In genomic region chr20:3729378-3729777, GRCh38 we compare ENCODE assay signal across 18 cellular contexts. TPM values are rescaled to one million over a fixed set of nuclear protein-coding genes. Genes with fewer than 3 reads are reported as not detected.
A peak's percentile ranks its signal among the peaks of the same experiment; 100 is the strongest.
DNase-seq lines count a peak whose midpoint lies in the region; FAIRE-seq and TF ChIP-seq lines count a peak whose summit lies in the region.
"Had no signal": no experiment of that assay in that cellular context is flagged by ENCODE, and none has a peak within 500 bp of the region (broad histone marks: within the 10 kb centered on the region; RNA-seq: fewer than 3 reads in every experiment).

No MANE protein-coding gene starts in this region.

- H3K4me3 ChIP-seq in HEK293 (ENCODE audit: low read depth, low read length) (no peak overlapping the region), kidney (ENCODE audit: low read length in 2 of 2) (no peak overlapping the region), ovary (no peak overlapping the region)

- CTCF ChIA-PET in HEK293 (lab: Yijun Ruan, JAX) = interaction anchor here (1.1 to 3.4 kb wide), 2 partner anchors 19 to 21 kb away, joined by 3 to 14 read pairs; no protein-coding TSS in a partner anchor

- TF ChIP-seq POLR2A in ovary (IDR thresholded peaks at IDR 0.05) = no peak

- no peak for TF ChIP-seq EP300 in ovary (IDR thresholded peaks at IDR 0.05)

- H3K27ac ChIP-seq in HEK293 (ENCODE audit: extremely low read depth, low read depth, low read length) = no peak overlapping the region
- H3K27ac ChIP-seq in kidney (ENCODE audit: low read depth in 2 of 2, low read length in 2 of 2) = no peak overlapping the region
- H3K27ac ChIP-seq in ovary = no peak overlapping the region
- H3K27ac ChIP-seq: C4-2B, KMS-11 had no signal

- H3K9me3 ChIP-seq in HEK293 (ENCODE audit: control insufficient read depth, insufficient read depth, low read depth, low read length) = no peaks in the 10 kb centered on the region
- no peaks in the 10 kb centered on the region for H3K9me3 ChIP-seq in kidney (ENCODE audit: control insufficient read depth in 1 of 2, low read length in 2 of 2)
- no peaks in the 10 kb centered on the region for H3K9me3 ChIP-seq in ovary

- peak; percentile 21 for DNase-seq in 8988T
- DNase-seq in kidney = peak; percentile 60
- no peak for DNase-seq in iPS-NIHi11 (ENCODE audit: low spot score)
- DNase-seq in ovary = no peak
- DNase-seq in AG20443 (ENCODE audit: low spot score) = no peak
- DNase-seq: DMS79, NCI-H1417, NCI-H187, NCI-H345, NCI-H524 treated with DMSO at 0.1 percent for 48 hours, RPMI8226, SIG-M5 had no signal

- no peak for FAIRE-seq in kidney (lab: Jason Lieb, UNC)
- FAIRE-seq: D721Med, H54 had no signal

- H3K36me3 ChIP-seq in HEK293 (ENCODE audit: control insufficient read depth in 2 of 2, insufficient read depth in 1 of 2, low read length in 2 of 2) (no peaks in the 10 kb centered on the region), kidney (ENCODE audit: control insufficient read depth in 1 of 2, insufficient read depth in 2 of 2, low read length in 2 of 2) (no peaks in the 10 kb centered on the region), ovary (no peaks in the 10 kb centered on the region)

- TF ChIP-seq CTCF in HEK293 (tag by site-specific recombination; IDR thresholded peaks at IDR 0.05) = no peak
- TF ChIP-seq CTCF in kidney (IDR thresholded peaks at IDR 0.05; ENCODE audit: borderline replicate concordance, extremely low read depth, insufficient read depth) = no peak
- no peak for TF ChIP-seq CTCF in ovary (IDR thresholded peaks at IDR 0.05)

- no peak overlapping the region for H3K9ac ChIP-seq in kidney (ENCODE audit: low read length in 2 of 2)
- H3K9ac ChIP-seq: KMS-11 had no signal

- peaks cover 10% of the 10 kb centered on the region for H3K4me1 ChIP-seq in HEK293 (ENCODE audit: control insufficient read depth, insufficient read depth, low read length)
- H3K4me1 ChIP-seq in kidney (ENCODE audit: control insufficient read depth in 1 of 2, insufficient read depth in 1 of 2, low read depth in 1 of 2, low read length in 2 of 2) = peaks cover 0 to 5% of the 10 kb centered on the region in 2 donors
- H3K4me1 ChIP-seq in ovary (ENCODE audit: insufficient read depth) = peaks cover 5% of the 10 kb centered on the region

- intact Hi-C loops in kidney (cut with DNase I) = no loop called here
- intact Hi-C loops in ovary (cut with DNase I) = no loop called here

- 90 to 94% (median 91%) methylated on average over 6 of the region's 6 CpGs for WGBS in ovary, 3 donors

- H3K27me3 ChIP-seq in ovary = no peaks in the 10 kb centered on the region

- POLR2A ChIA-PET in HEK293 (lab: Yijun Ruan, JAX) = interaction anchor here (0.6 to 0.7 kb wide), 2 partner anchors 12 to 26 kb away, joined by 3 to 4 read pairs; no protein-coding TSS in a partner anchor

TF ChIP-seq in HEK293, 187 proteins besides CTCF, POLR2A, EP300 and RAD21:
- TF ChIP-seq PRDM6 (tag by site-specific recombination; IDR thresholded peaks at IDR 0.05) (no peak), ZSCAN4 (tag by site-specific recombination; IDR thresholded peaks at IDR 0.05) (peak; percentile 97)

RNA-seq across cellular contexts. Expression of gene HSPA12B, which starts 3.1 kb away (rescaled TPM):
- total RNA-seq in kidney (18.9 TPM), ovary (10 to 100 TPM in 3 of 7 donors, 1 to 10 TPM in 4; 5.9 to 22.8 (median 7.4) TPM)
- polyA plus RNA-seq in kidney (ENCODE audit: insufficient read depth, low read depth, low replicate concordance) (8.7 TPM), ovary (10 to 100 TPM in 1 of 2 donors, 1 to 10 TPM in 1; 4.6 to 14.3 TPM)
- total RNA-seq: PC-3 had no signal

RNA-seq across cellular contexts. Expression of gene SIGLEC1, which starts 17.0 kb away (rescaled TPM):
- total RNA-seq in kidney (20.2 TPM), ovary (1 to 10 TPM in 5 of 7 donors, under 1 TPM in 2; 0.48 to 9.1 (median 1.7) TPM)
- polyA plus RNA-seq in kidney (ENCODE audit: insufficient read depth, low read depth, low replicate concordance) (2.4 TPM), ovary (10 to 100 TPM in 1 of 2 donors, 1 to 10 TPM in 1; 3.3 to 11.5 TPM)
- total RNA-seq: PC-3 had no signal

RNA-seq across cellular contexts. Expression of gene ADISSP, which starts 38.2 kb away (rescaled TPM):
- total RNA-seq in kidney = 26.3 TPM
- polyA plus RNA-seq in kidney (ENCODE audit: insufficient read depth, low read depth, low replicate concordance) = 31.8 TPM
- 100 to 1,000 TPM in 1 of 7 donors, 10 to 100 TPM in 6; 24.6 to 124 (median 69.1) TPM for total RNA-seq in ovary
- 100 to 1,000 TPM in 1 of 2 donors, 10 to 100 TPM in 1; 11.5 to 103 TPM for polyA plus RNA-seq in ovary

RNA-seq across cellular contexts. Expression of gene ADAM33, which starts 47.6 kb away (rescaled TPM):
- total RNA-seq in kidney (4.3 TPM), ovary (10 to 100 TPM; 12.4 to 68.1 (median 26.1) TPM)
- polyA plus RNA-seq in kidney (ENCODE audit: insufficient read depth, low read depth, low replicate concordance) (4.1 TPM), ovary (10 to 100 TPM; 23.3 to 34.1 TPM)

RNA-seq across cellular contexts. Expression of gene SPEF1, which starts 51.9 kb away (rescaled TPM):
- total RNA-seq in kidney (3.4 TPM), ovary (10 to 100 TPM in 1 of 7 donors, 1 to 10 TPM in 2, under 1 TPM in 2, not detected in 2; 0.43 to 27.9 (median 1.4) TPM)
- polyA plus RNA-seq in kidney (ENCODE audit: insufficient read depth, low read depth, low replicate concordance) (3.8 TPM), ovary (under 1 TPM in 1 of 2 donors, not detected in 1; 0.54 TPM)

Comparison
In these comparisons a context has a peak if more than half of its experiments do, and no peak if none do; other contexts are left out.
1. DNase-seq: peak in 8988T (single experiment) and kidney (single experiment); none in iPS-NIHi11 (single experiment), ovary (0 of 5) and AG20443 (single experiment).